In the genomic region with DNA sequence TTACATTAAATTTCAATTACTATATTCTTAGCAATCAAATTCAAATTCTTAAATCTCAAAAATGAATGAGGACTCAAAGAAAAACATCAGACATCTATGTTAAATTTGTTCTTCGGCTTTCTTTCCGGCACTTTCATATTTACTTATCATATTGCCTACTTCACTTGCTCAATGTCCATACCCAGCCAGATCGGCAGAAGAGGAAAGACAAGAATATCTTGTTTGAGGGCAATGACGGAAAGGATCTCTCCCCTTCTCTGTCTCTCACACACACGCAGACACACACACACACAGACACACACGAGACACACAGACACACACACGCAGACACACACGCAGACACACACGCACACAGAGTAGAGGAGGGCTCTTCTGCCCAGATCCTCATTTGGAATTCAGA, we compare ENCODE assay signal across 20 cellular contexts.
"Had no signal": no experiment of that assay in that cellular context is flagged by ENCODE, and none has a peak within 500 bp of the region (broad histone marks: within the 10 kb centered on the region; RNA-seq: fewer than 3 reads in every experiment).

No MANE protein-coding gene starts in this region.

- H3K36me3 ChIP-seq: tibial artery, uterus had no signal

- H2AFZ ChIP-seq: hepatocyte, parathyroid adenoma had no signal

- H3K4me1 ChIP-seq: parathyroid adenoma, tibial artery, uterus had no signal

- ATAC-seq: activated CD4-positive, CD25-positive, alpha-beta regulatory T cell treated with anti-CD3 and anti-CD28 coated beads, Interleukin-2, amount 50 U/mL, for 24 hours; activated naive CD8-positive, alpha-beta T cell treated with anti-CD3 and anti-CD28 coated beads, Interleukin-2, amount 50 U/mL, for 24 hours; activated T-cell treated with anti-CD3 and anti-CD28 coated beads, Interleukin-2, amount 50 U/mL, for 72 hours; mucosa of descending colon; sciatic nerve; stimulated activated effector memory CD8-positive, alpha-beta T cell treated with anti-CD3 and anti-CD28 coated beads, Interleukin-12 subunit alpha, Interleukin-12 subunit beta, amount 100 ng/mL, for 72 hours; stimulated activated naive CD8-positive, alpha-beta T cell treated with anti-CD3 and anti-CD28 coated beads, Interleukin-15, amount 100 ng/mL, for 72 hours; T-helper 17 cell had no signal

- H3K4me2 ChIP-seq: hepatocyte had no signal

- H3K9ac ChIP-seq: parathyroid adenoma had no signal

- H3K79me2 ChIP-seq: hepatocyte, parathyroid adenoma had no signal

- H3K9me3 ChIP-seq: mucosa of descending colon, tibial artery, uterus had no signal

- DNase-seq: activated CD4-positive, alpha-beta memory T cell treated with anti-CD3 and anti-CD28 coated beads, Interleukin-2, amount 10 ng/mL, durations not matched to agents 7 days and 5 days; activated CD4-positive, alpha-beta T cell treated with anti-CD3 and anti-CD28 coated beads, Interleukin-2, amount 10 ng/mL, durations not matched to agents 24 days and 14 days; activated effector memory CD4-positive, alpha-beta T cell treated with Interleukin-2 at 50 U/mL for 16 hours; activated naive CD4-positive, alpha-beta T cell treated with anti-CD3 and anti-CD28 coated beads for 36 hours; activated naive CD8-positive, alpha-beta T cell treated with anti-CD3 and anti-CD28 coated beads, Interleukin-2, amount 50 U/mL, for 24 hours; activated T-cell treated with anti-CD3 and anti-CD28 coated beads, Interleukin-2, amount 50 U/mL, for 72 hours; foreskin melanocyte; mucosa of descending colon; nephron progenitor cell; small intestine; stimulated activated CD4-positive, alpha-beta T cell treated with anti-CD3 and anti-CD28 coated beads, Interleukin-2, amount 100 ng/mL, for 24 hours; stimulated activated naive CD8-positive, alpha-beta T cell treated with anti-CD3 and anti-CD28 coated beads, Interleukin-15, amount 100 ng/mL, for 72 hours; T-helper 17 cell; tibial artery; uterus had no signal

- H3K4me3 ChIP-seq: hepatocyte, mucosa of descending colon, tibial artery, uterus had no signal

- H3K27me3 ChIP-seq: hepatocyte, tibial artery, uterus had no signal

- H3K27ac ChIP-seq: hepatocyte, parathyroid adenoma, tibial artery, uterus had no signal
